In genomic region chr5:177085985-177086917, GRCh38 we compare ENCODE assay signal across 8 cellular contexts. TPM values are rescaled to one million over a fixed set of nuclear protein-coding genes. Genes with fewer than 3 reads are reported as not detected.
DNase-seq lines count a peak whose midpoint lies in the region; ATAC-seq and FAIRE-seq lines count a peak whose summit lies in the region.

TSS of gene FGFR4 (plus strand) at chr5:177086915. CDS start at chr5:177089603, 2,688 bp downstream.

- DNase-seq in AG08395 (ENCODE audit: low spot score), result peak; percentile 91
- DNase-seq in RCC 7860 (ENCODE audit: low spot score), result peak; percentile 49
- peak in 3 of 4 experiments; percentile 19 to 59 (median 20) for DNase-seq in activated naive CD4-positive, alpha-beta T cell (lab: John Stamatoyannopoulos, UW)
- DNase-seq in left cardiac atrium, result peak; percentile 64
- DNase-seq in sciatic nerve (ENCODE audit: low spot score), result peak; percentile 77
- no peak for DNase-seq in NK-92 treated with Interleukin-12 subunit alpha and Interleukin-12 subunit beta, amount 100 ng/mL, for 24 hours (lab: John Stamatoyannopoulos, UW)

- intact Hi-C loops in left cardiac atrium (cut with DNase I), result no loop called here
- intact Hi-C loops in sciatic nerve (cut with DNase I), result no loop called here

- ATAC-seq in GM18870 (IDR thresholded peaks at IDR 0.05; ENCODE audit: unreplicated experiment) (peak; percentile 11), HG03354 (IDR thresholded peaks at IDR 0.05; ENCODE audit: poor library complexity, severe bottlenecking, unreplicated experiment) (peak; percentile 56), left cardiac atrium (peak; percentile 79 to 82), sciatic nerve (peak; percentile 75)

- no peak for FAIRE-seq in RCC 7860 (lab: Jason Lieb, UNC)

RNA-seq across cellular contexts. Expression of gene FGFR4, which starts in this region (rescaled TPM):
- 1 to 10 TPM in 1 of 2 donors, under 1 TPM in 1; 0.92 to 1.4 TPM for total RNA-seq in left cardiac atrium
- total RNA-seq in sciatic nerve, result 1.4 TPM

Comparison
In these comparisons a context has a peak if more than half of its experiments do, and no peak if none do; other contexts are left out.
1. ATAC-seq: peak in every context shown above with its lines; median percentile 80 in left cardiac atrium; 75 in sciatic nerve; 56 in HG03354; 11 in GM18870.